ENCODE assay signal across 8 cellular contexts in genomic region chr2:161223139-161223732, GRCh38.
DNase-seq lines count a peak whose midpoint lies in the region; ATAC-seq and TF ChIP-seq lines count a peak whose summit lies in the region.

No MANE protein-coding gene starts in this region.

- peak; percentile 53 for ATAC-seq in HG03378 (IDR thresholded peaks at IDR 0.05; ENCODE audit: unreplicated experiment)
- peak in 2 of 4 donors; percentile 54 to 73 for ATAC-seq in psoas muscle
- no peak for ATAC-seq in HG03457 (IDR thresholded peaks at IDR 0.05; ENCODE audit: unreplicated experiment)

- TF ChIP-seq EP300 in esophagus muscularis mucosa (IDR thresholded peaks at IDR 0.05), result no peak

- TF ChIP-seq CTCF in GM12865 (IDR thresholded peaks at IDR 0.05; ENCODE audit: insufficient read depth, low read depth, low read length, missing control alignments) (peak; percentile 48), esophagus muscularis mucosa (IDR thresholded peaks at IDR 0.05) (peak; percentile 71 to 81 (median 74)), psoas muscle (IDR thresholded peaks at IDR 0.05) (peak; percentile 81)

- TF ChIP-seq POLR2A in esophagus muscularis mucosa (IDR thresholded peaks at IDR 0.05; ENCODE audit: low read depth), result no peak

- peak; percentile 18 for DNase-seq in AG08395 (ENCODE audit: low spot score)
- peak; percentile 58 for DNase-seq in GM12865 (ENCODE audit: low read depth)
- DNase-seq in RKO (ENCODE audit: low spot score), result peak; percentile 71
- no peak for DNase-seq in esophagus muscularis mucosa (ENCODE audit: extremely low spot score)
- DNase-seq in psoas muscle, result no peak
- DNase-seq in stimulated activated CD4-positive, alpha-beta T cell treated with anti-CD3 and anti-CD28 coated beads, Interleukin-15, amount 100 ng/mL, for 24 hours, result no peak

- H3K9me3 ChIP-seq in esophagus muscularis mucosa, result no peaks in the 10 kb centered on the region
- H3K9me3 ChIP-seq in psoas muscle, result no peaks in the 10 kb centered on the region

- intact Hi-C loops in esophagus muscularis mucosa (cut with DNase I), result loop anchor here (2.0 kb wide), 1 partner anchor 48 kb away; no protein-coding TSS in a partner anchor
- intact Hi-C loops in psoas muscle (cut with DNase I), result loop anchor here (5.0 kb wide), 1 partner anchor 49 kb away; no protein-coding TSS in a partner anchor

- peaks cover 0 to 10% (median 3%) of the 10 kb centered on the region in 4 donors for H3K4me1 ChIP-seq in esophagus muscularis mucosa
- no peaks in the 10 kb centered on the region for H3K4me1 ChIP-seq in psoas muscle

- 77% methylated on average over 3 of the region's 3 CpGs for WGBS in esophagus muscularis mucosa
- 80 to 82% (median 81%) methylated on average over 3 of the region's 3 CpGs for WGBS in psoas muscle, 3 donors

- H3K27ac ChIP-seq in esophagus muscularis mucosa (replicated peaks in 1 of 4) (no peak overlapping the region), psoas muscle (no peak overlapping the region)

- H3K27me3 ChIP-seq in esophagus muscularis mucosa (no peaks in the 10 kb centered on the region), psoas muscle (ENCODE audit: insufficient read depth in 3 of 3, low read length in 2 of 3) (no peaks in the 10 kb centered on the region)

- H3K36me3 ChIP-seq in esophagus muscularis mucosa, result peaks cover 0 to 33% (median 22%) of the 10 kb centered on the region in 4 donors
- H3K36me3 ChIP-seq in psoas muscle (ENCODE audit: insufficient read depth in 1 of 2, low read depth in 1 of 2), result peaks cover 3 to 47% of the 10 kb centered on the region in 2 donors

- H3K4me3 ChIP-seq in GM12865 (ENCODE audit: low read depth, low read length), result no peak overlapping the region
- no peak overlapping the region for H3K4me3 ChIP-seq in esophagus muscularis mucosa
- no peak overlapping the region for H3K4me3 ChIP-seq in psoas muscle

Comparison
In these comparisons a context has a peak if more than half of its experiments do, and no peak if none do; other contexts are left out.
1. DNase-seq: peak in AG08395 (single experiment), GM12865 (single experiment) and RKO (single experiment); none in esophagus muscularis mucosa (single experiment), psoas muscle (0 of 2) and stimulated activated CD4-positive, alpha-beta T cell treated with anti-CD3 and anti-CD28 coated beads, Interleukin-15, amount 100 ng/mL, for 24 hours (single experiment).
2. Peak in every context shown above with its lines, with median percentiles within 50 percentile points of each other: CTCF ChIP-seq.